Comparison of ENCODE assay signal across 23 cellular contexts in the genomic region with DNA sequence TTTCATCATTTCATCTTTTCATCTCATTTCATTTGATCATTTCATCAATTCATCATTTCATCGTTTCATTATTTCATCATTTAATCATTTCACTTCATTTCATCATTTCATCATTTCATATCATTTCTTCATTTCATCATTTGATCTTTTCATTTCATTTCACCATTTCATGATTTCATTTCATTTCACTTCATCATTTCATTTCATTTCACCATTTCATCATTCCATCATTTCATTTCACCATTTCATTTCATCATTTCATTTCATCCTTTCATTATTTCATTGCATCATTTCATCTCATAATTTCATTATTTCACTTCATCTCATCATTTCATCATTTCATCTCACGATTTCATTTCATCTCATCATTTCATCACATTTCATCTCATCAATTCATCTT.
DNase-seq lines count a peak whose midpoint lies in the region; ATAC-seq, FAIRE-seq and TF ChIP-seq lines count a peak whose summit lies in the region.
"Had no signal": no experiment of that assay in that cellular context is flagged by ENCODE, and none has a peak within 500 bp of the region (broad histone marks: within the 10 kb centered on the region; RNA-seq: fewer than 3 reads in every experiment).

No MANE protein-coding gene starts in this region.

- no peak overlapping the region for H3K9ac ChIP-seq in K562 (ENCODE audit: insufficient read depth in 1 of 2, low read depth in 2 of 2, low read length in 2 of 2)
- H3K9ac ChIP-seq: BLaER1 treated with 17β-estradiol and CSF1 and Interleukin-3, amounts not matched to agents 10 nM and 100 nM had no signal

- BruUV-seq in K562 (replicated peaks; lab: Mats Ljungman, UMichigan) = no TSS peak

- H3K36me3 ChIP-seq in HEK293 (ENCODE audit: control insufficient read depth in 2 of 2, insufficient read depth in 1 of 2, low read length in 2 of 2) = no peaks in the 10 kb centered on the region
- no peaks in the 10 kb centered on the region for H3K36me3 ChIP-seq in K562 (ENCODE audit: control insufficient read depth, insufficient read depth, low read length)
- H3K36me3 ChIP-seq: BLaER1 treated with 17β-estradiol and CSF1 and Interleukin-3, amounts not matched to agents 10 nM and 100 nM had no signal

- H3K27ac ChIP-seq in HEK293 (ENCODE audit: extremely low read depth, low read depth, low read length) = no peak overlapping the region
- no peak overlapping the region for H3K27ac ChIP-seq in K562 (ENCODE audit: extremely low read depth, low read depth, low read length)
- H3K27ac ChIP-seq: A549; BLaER1 treated with 17β-estradiol and CSF1 and Interleukin-3, amounts not matched to agents 10 nM and 100 nM; C4-2B had no signal

- H4K20me1 ChIP-seq in K562 (replicated peaks; ENCODE audit: control insufficient read depth, insufficient read depth, low read length) = no peaks in the 10 kb centered on the region

- H3K9me3 Mint-ChIP-seq in activated CD8-positive, alpha-beta memory T cell treated with anti-CD3 and anti-CD28 coated beads, Interleukin-2, amount 10 ng/mL, durations not matched to agents 7 days and 5 days (ENCODE audit: low read depth) = no peaks in the 10 kb centered on the region
- H3K9me3 Mint-ChIP-seq: CD4-positive, alpha-beta T cell; CD8-positive, alpha-beta T cell had no signal

- H3K4me3 ChIP-seq in HEK293 (ENCODE audit: low read depth, low read length) (no peak overlapping the region), K562 (no peak overlapping the region)
- H3K4me3 ChIP-seq: A549; BLaER1 treated with 17β-estradiol and CSF1 and Interleukin-3, amounts not matched to agents 10 nM and 100 nM had no signal

- H3K4me3 Mint-ChIP-seq in activated CD8-positive, alpha-beta memory T cell treated with anti-CD3 and anti-CD28 coated beads, Interleukin-2, amount 10 ng/mL, durations not matched to agents 7 days and 5 days = no peak overlapping the region
- H3K4me3 Mint-ChIP-seq: B cell; CD4-positive, alpha-beta T cell; CD8-positive, alpha-beta T cell had no signal

- H2AFZ ChIP-seq in K562 (ENCODE audit: low read depth, low read length) = no peak overlapping the region

- intact Hi-C loops in K562 (cut with micrococcal nuclease) = no loop called here

- H3K36me3 Mint-ChIP-seq in activated CD8-positive, alpha-beta memory T cell treated with anti-CD3 and anti-CD28 coated beads, Interleukin-2, amount 10 ng/mL, durations not matched to agents 7 days and 5 days = no peaks in the 10 kb centered on the region
- H3K36me3 Mint-ChIP-seq: CD8-positive, alpha-beta T cell had no signal

- POLR2A ChIA-PET in HEK293 (lab: Yijun Ruan, JAX) = no interaction called here
- POLR2A ChIA-PET in K562 (lab: Yijun Ruan, JAX) = no interaction called here

- no peak for TF ChIP-seq RAD21 in K562 (CRISPR knock-in tag; conservative IDR thresholded peaks at IDR 0.05 in 1 of 2, IDR thresholded peaks at IDR 0.05 in 1 of 2)

- no peak for ATAC-seq in K562
- ATAC-seq in activated CD8-positive, alpha-beta memory T cell treated with anti-CD3 and anti-CD28 coated beads, Interleukin-2, amount 10 ng/mL, durations not matched to agents 7 days and 5 days = no peak
- no peak for ATAC-seq in left lobe of liver
- ATAC-seq in GM21529 (IDR thresholded peaks at IDR 0.05; ENCODE audit: unreplicated experiment) = no peak
- ATAC-seq: A549; CD8-positive, alpha-beta T cell had no signal

- no peaks in the 10 kb centered on the region for H3K79me2 ChIP-seq in K562 (ENCODE audit: control insufficient read depth, insufficient read depth, low read length)

- FAIRE-seq in A204.1 (lab: Jason Lieb, UNC) (peak; percentile 54), K562 (lab: Jason Lieb, UNC) (no peak), urothelium cell line (lab: Jason Lieb, UNC) (peak; percentile 42)
- FAIRE-seq: A549, D721Med, G401.6, GM12892, GM18507 had no signal

- H3K9me3 ChIP-seq in HEK293 (ENCODE audit: control insufficient read depth, insufficient read depth, low read depth, low read length) (no peaks in the 10 kb centered on the region), K562 (replicated peaks; ENCODE audit: control insufficient read depth, insufficient read depth, low read depth, low read length) (no peaks in the 10 kb centered on the region)
- H3K9me3 ChIP-seq: A549, Caco-2 had no signal

- CTCF ChIA-PET in HEK293 (lab: Yijun Ruan, JAX) (no interaction called here), K562 (lab: Yijun Ruan, JAX; ENCODE audit: low intra/inter-chr PET ratio) (no interaction called here)
- CTCF ChIA-PET in activated CD8-positive, alpha-beta memory T cell treated with anti-CD3 and anti-CD28 coated beads, Interleukin-2, amount 10 ng/mL, durations not matched to agents 7 days and 5 days (lab: Charles Lee) = no interaction called here

- DNase-seq in K562 (ENCODE audit: extremely low read depth in 1 of 4, low spot score in 3 of 4) (no peak), urothelium cell line (ENCODE audit: low spot score) (no peak), left lobe of liver (ENCODE audit: low spot score) (no peak)
- DNase-seq in activated CD8-positive, alpha-beta memory T cell treated with anti-CD3 and anti-CD28 coated beads, Interleukin-2, amount 10 ng/mL, durations not matched to agents 7 days and 5 days = no peak
- DNase-seq: 8988T; AML-193; Caco-2; Calu3; CD4-positive, alpha-beta T cell; CD8-positive, alpha-beta T cell; DMS79 treated with DMSO at 0.1 percent for 48 hours; GF-D8 had no signal

- H3K27me3 Mint-ChIP-seq in activated CD8-positive, alpha-beta memory T cell treated with anti-CD3 and anti-CD28 coated beads, Interleukin-2, amount 10 ng/mL, durations not matched to agents 7 days and 5 days = peaks cover 15% of the 10 kb centered on the region

- TF ChIP-seq POLR2A in K562 (conservative IDR thresholded peaks at IDR 0.05) = no peak

- no peaks in the 10 kb centered on the region for H3K9me1 ChIP-seq in K562 (ENCODE audit: control insufficient read depth, insufficient read depth, low read length)

- H3K27ac Mint-ChIP-seq in activated CD8-positive, alpha-beta memory T cell treated with anti-CD3 and anti-CD28 coated beads, Interleukin-2, amount 10 ng/mL, durations not matched to agents 7 days and 5 days = no peak overlapping the region
- H3K27ac Mint-ChIP-seq: B cell; CD4-positive, alpha-beta T cell; CD8-positive, alpha-beta T cell had no signal

- peaks cover 2% of the 10 kb centered on the region for H3K4me1 Mint-ChIP-seq in activated CD8-positive, alpha-beta memory T cell treated with anti-CD3 and anti-CD28 coated beads, Interleukin-2, amount 10 ng/mL, durations not matched to agents 7 days and 5 days

- peaks cover 10 to 14% of the 10 kb centered on the region in 2 experiments; a peak in 3 of 5 replicates for H3K27me3 ChIP-seq in K562 (ENCODE audit: control insufficient read depth in 2 of 2, insufficient read depth in 2 of 2, low read length in 2 of 2)

- in situ Hi-C loops in K562 (cut with MboI) = loop anchor here (25.0 kb wide), 1 partner anchor 103 kb away; no protein-coding TSS in a partner anchor

- H3K4me2 ChIP-seq in K562 (ENCODE audit: insufficient read depth, low read length) = no peak overlapping the region
- H3K4me2 ChIP-seq: A549; BLaER1 treated with 17β-estradiol and CSF1 and Interleukin-3, amounts not matched to agents 10 nM and 100 nM had no signal

- H3K4me1 ChIP-seq in HEK293 (ENCODE audit: control insufficient read depth, insufficient read depth, low read length) (no peaks in the 10 kb centered on the region), K562 (replicated peaks in 1 of 2; ENCODE audit: control insufficient read depth in 2 of 2, insufficient read depth in 2 of 2, low read length in 2 of 2) (peaks cover 0 to 14% of the 10 kb centered on the region in 2 experiments; a peak in 2 of 5 replicates)
- H3K4me1 ChIP-seq: A549, Caco-2 had no signal

- TF ChIP-seq CTCF in HEK293 (tag by site-specific recombination; IDR thresholded peaks at IDR 0.05) (no peak), K562 (IDR thresholded peaks at IDR 0.05 in 2 of 3, conservative IDR thresholded peaks at IDR 0.05 in 1 of 3; ENCODE audit: insufficient read depth in 2 of 3, low read depth in 1 of 3, low read length in 3 of 3) (no peak)

- TF ChIP-seq EP300 in K562 (IDR thresholded peaks at IDR 0.05; ENCODE audit: low read length) = no peak

- WGBS in K562 (ENCODE audit: insufficient coverage, low coverage, missing lambda C conversion rate) = 3% methylated on average over 2 of the region's 2 CpGs

TF ChIP-seq in HEK293, 187 proteins besides CTCF, POLR2A, EP300 and RAD21:
- TF ChIP-seq ZNF366 (tag by site-specific recombination; conservative IDR thresholded peaks at IDR 0.05) = 0 out of 2 replicates have a peak, but pooled peaks have one; percentile 7
- TF ChIP-seq, protein P1, sequence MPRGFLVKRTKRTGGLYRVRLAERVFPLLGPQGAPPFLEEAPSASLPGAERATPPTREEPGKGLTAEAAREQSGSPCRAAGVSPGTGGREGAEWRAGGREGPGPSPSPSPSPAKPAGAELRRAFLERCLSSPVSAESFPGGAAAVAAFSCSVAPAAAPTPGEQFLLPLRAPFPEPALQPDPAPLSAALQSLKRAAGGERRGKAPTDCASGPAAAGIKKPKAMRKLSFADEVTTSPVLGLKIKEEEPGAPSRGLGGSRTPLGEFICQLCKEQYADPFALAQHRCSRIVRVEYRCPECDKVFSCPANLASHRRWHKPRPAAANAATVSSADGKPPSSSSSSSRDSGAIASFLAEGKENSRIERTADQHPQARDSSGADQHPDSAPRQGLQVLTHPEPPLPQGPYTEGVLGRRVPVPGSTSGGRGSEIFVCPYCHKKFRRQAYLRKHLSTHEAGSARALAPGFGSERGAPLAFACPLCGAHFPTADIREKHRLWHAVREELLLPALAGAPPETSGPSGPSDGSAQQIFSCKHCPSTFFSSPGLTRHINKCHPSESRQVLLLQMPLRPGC (tag by site-specific recombination; IDR thresholded peaks at IDR 0.05) = no peak
TF ChIP-seq in HEK293: peak in this region for 1.

TF ChIP-seq in K562, 482 proteins besides CTCF, POLR2A, EP300 and RAD21 (continues in another document):
- TF ChIP-seq HSF4 (CRISPR knock-in tag; IDR thresholded peaks at IDR 0.05; ENCODE audit: borderline replicate concordance) = no peak
- TF ChIP-seq, protein P2, sequence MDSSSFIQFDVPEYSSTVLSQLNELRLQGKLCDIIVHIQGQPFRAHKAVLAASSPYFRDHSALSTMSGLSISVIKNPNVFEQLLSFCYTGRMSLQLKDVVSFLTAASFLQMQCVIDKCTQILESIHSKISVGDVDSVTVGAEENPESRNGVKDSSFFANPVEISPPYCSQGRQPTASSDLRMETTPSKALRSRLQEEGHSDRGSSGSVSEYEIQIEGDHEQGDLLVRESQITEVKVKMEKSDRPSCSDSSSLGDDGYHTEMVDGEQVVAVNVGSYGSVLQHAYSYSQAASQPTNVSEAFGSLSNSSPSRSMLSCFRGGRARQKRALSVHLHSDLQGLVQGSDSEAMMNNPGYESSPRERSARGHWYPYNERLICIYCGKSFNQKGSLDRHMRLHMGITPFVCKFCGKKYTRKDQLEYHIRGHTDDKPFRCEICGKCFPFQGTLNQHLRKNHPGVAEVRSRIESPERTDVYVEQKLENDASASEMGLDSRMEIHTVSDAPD (CRISPR knock-in tag; IDR thresholded peaks at IDR 0.05) = no peak
